Comparison of ENCODE assay signal across 20 cellular contexts in the genomic region with DNA sequence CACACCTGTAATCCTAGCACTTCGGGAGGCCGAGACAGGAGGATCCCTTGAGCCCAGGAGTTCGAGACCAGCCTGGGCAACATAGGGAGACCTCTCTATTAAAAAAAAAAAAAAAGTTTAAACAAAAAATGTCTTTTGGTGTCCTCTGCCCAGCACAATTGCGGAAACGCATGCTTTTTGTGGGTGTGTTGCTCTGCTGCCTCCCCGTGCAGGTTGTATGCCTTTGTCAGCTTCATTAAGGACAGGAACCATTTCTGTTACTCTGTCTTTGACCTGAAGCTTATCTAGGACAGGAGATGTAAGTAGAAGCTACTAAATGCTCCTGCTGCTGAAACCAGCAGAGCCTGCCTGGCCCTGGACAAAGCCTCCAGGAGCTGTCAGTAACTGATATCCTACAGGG. TPM values are rescaled to one million over a fixed set of nuclear protein-coding genes. Genes with fewer than 3 reads are reported as not detected.
"Had no signal": no experiment of that assay in that cellular context is flagged by ENCODE, and none has a peak within 500 bp of the region (broad histone marks: within the 10 kb centered on the region; RNA-seq: fewer than 3 reads in every experiment).

No MANE protein-coding gene starts in this region.

- H3K27me3 ChIP-seq: body of pancreas, ovary, stomach had no signal

- H3K9me3 ChIP-seq: body of pancreas, ovary had no signal

- H3K36me3 ChIP-seq: ovary had no signal

- DNase-seq: activated CD4-positive, alpha-beta T cell treated with anti-CD3 and anti-CD28 coated beads, Interleukin-2, amount 10 ng/mL, durations not matched to agents 7 days and 5 days; activated CD8-positive, alpha-beta T cell treated with anti-CD3 and anti-CD28 coated beads, Interleukin-2, amount 10 ng/mL, durations not matched to agents 7 days and 5 days; activated naive CD4-positive, alpha-beta T cell treated with anti-CD3 and anti-CD28 coated beads for 36 hours; activated T-cell treated with anti-CD3 and anti-CD28 coated beads, Interleukin-2, amount 50 U/mL, for 4 hours; body of pancreas; left ventricle myocardium superior; naive thymus-derived CD8-positive, alpha-beta T cell; ovary; stimulated activated CD4-positive, alpha-beta T cell treated with anti-CD3 and anti-CD28 coated beads, Interleukin-15, amount 100 ng/mL, for 24 hours; stimulated activated CD4-positive, alpha-beta T cell treated with anti-CD3 and anti-CD28 coated beads, Interleukin-2, amount 100 ng/mL, for 48 hours; stomach; T1000; trophoblast cell had no signal

- ATAC-seq: activated CD4-positive, CD25-positive, alpha-beta regulatory T cell treated with anti-CD3 and anti-CD28 coated beads, Interleukin-2, amount 50 U/mL, for 24 hours; activated CD8-positive, alpha-beta T cell treated with anti-CD3 and anti-CD28 coated beads, Interleukin-2, amount 10 ng/mL, durations not matched to agents 7 days and 5 days; activated T-cell treated with anti-CD3 and anti-CD28 coated beads, Interleukin-2, amount 50 U/mL, for 4 hours; body of pancreas; left ventricle myocardium superior; naive thymus-derived CD8-positive, alpha-beta T cell had no signal

- H3K4me3 ChIP-seq: body of pancreas, coronary artery, ovary, stomach had no signal

- H3K27ac ChIP-seq: body of pancreas, ovary, stomach had no signal

- FAIRE-seq: endometrium, frontal cortex had no signal

RNA-seq across cellular contexts. Expression of a gene that starts 21.3 kb away (rescaled TPM):
- total RNA-seq: activated T-cell treated with anti-CD3 and anti-CD28 coated beads, Interleukin-2, amount 50 U/mL, for 4 hours; body of pancreas; frontal cortex; naive thymus-derived CD8-positive, alpha-beta T cell; stomach; T-helper 1 cell treated with Interleukin-12 subunit alpha and Interleukin-12 subunit beta and Interleukin-4 antibody, amounts not matched to agents 30 ng/mL and 1 ng/mL, for 36 hours; temporal lobe had no signal
- polyA plus RNA-seq: naive thymus-derived CD8-positive, alpha-beta T cell had no signal

RNA-seq across cellular contexts. Expression of a gene that starts 32.9 kb away (rescaled TPM):
- total RNA-seq: activated CD4-positive, alpha-beta T cell treated with anti-CD3 and anti-CD28 coated beads, Interleukin-2, amount 10 ng/mL, durations not matched to agents 7 days and 5 days; activated CD8-positive, alpha-beta T cell treated with anti-CD3 and anti-CD28 coated beads, Interleukin-2, amount 10 ng/mL, durations not matched to agents 7 days and 5 days; activated naive CD4-positive, alpha-beta T cell treated with anti-CD3 and anti-CD28 coated beads for 36 hours; activated T-cell treated with anti-CD3 and anti-CD28 coated beads, Interleukin-2, amount 50 U/mL, for 4 hours; naive thymus-derived CD8-positive, alpha-beta T cell; stomach; T-helper 1 cell treated with Interleukin-12 subunit alpha and Interleukin-12 subunit beta and Interleukin-4 antibody, amounts not matched to agents 30 ng/mL and 1 ng/mL, for 36 hours had no signal
- polyA plus RNA-seq: naive thymus-derived CD8-positive, alpha-beta T cell had no signal

RNA-seq across cellular contexts. Expression of a gene that starts 38.2 kb away (rescaled TPM):
- total RNA-seq: activated CD4-positive, alpha-beta T cell treated with anti-CD3 and anti-CD28 coated beads, Interleukin-2, amount 10 ng/mL, durations not matched to agents 7 days and 5 days; activated CD8-positive, alpha-beta T cell treated with anti-CD3 and anti-CD28 coated beads, Interleukin-2, amount 10 ng/mL, durations not matched to agents 7 days and 5 days; activated naive CD4-positive, alpha-beta T cell treated with anti-CD3 and anti-CD28 coated beads for 36 hours; activated T-cell treated with anti-CD3 and anti-CD28 coated beads, Interleukin-2, amount 50 U/mL, for 4 hours; frontal cortex; kidney epithelial cell; naive thymus-derived CD8-positive, alpha-beta T cell; stomach; T-helper 1 cell treated with Interleukin-12 subunit alpha and Interleukin-12 subunit beta and Interleukin-4 antibody, amounts not matched to agents 30 ng/mL and 1 ng/mL, for 36 hours; temporal lobe had no signal
- polyA plus RNA-seq: naive thymus-derived CD8-positive, alpha-beta T cell; ovary; stomach had no signal
